ENCODE assay signal across 8 cellular contexts in the genomic region with DNA sequence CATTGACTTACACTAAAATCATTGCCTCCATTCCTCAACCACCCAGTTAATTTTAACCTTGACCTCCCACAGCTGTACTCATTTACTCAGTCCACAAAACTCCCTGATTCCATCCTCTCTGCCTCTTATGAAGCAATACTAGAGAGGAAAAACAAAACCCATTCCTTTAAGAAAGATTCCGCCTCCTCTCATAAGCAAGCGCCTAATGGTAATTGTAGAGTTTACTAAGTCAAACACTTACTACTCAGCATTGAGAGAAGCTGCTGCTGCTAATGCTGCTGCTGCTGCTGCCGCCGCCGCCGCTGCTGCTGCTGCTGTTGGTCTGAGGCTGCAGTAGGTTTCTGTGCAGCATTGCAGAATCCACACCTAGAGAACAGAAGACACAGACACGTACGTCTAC. TPM values are rescaled to one million over a fixed set of nuclear protein-coding genes. Genes with fewer than 3 reads are reported as not detected.
DNase-seq lines count a peak whose midpoint lies in the region; ATAC-seq and TF ChIP-seq lines count a peak whose summit lies in the region.

No MANE protein-coding gene starts in this region.

- no peaks in the 10 kb centered on the region for H3K27me3 ChIP-seq in kidney epithelial cell (ENCODE audit: control insufficient read depth, insufficient read depth, low read length)

- peak overlapping the region; percentile 58 for H3K4me3 ChIP-seq in kidney epithelial cell (ENCODE audit: low read depth, low read length)

- no peaks in the 10 kb centered on the region for H3K36me3 ChIP-seq in kidney epithelial cell (ENCODE audit: control insufficient read depth, insufficient read depth, low read length)

- DNase-seq in activated T-cell treated with anti-CD3 and anti-CD28 coated beads, Interleukin-2, amount 50 U/mL, for 1 hour = peak; percentile 31
- DNase-seq in activated T-cell treated with anti-CD3 and anti-CD28 coated beads for 4 hours = no peak
- peak; percentile 60 for DNase-seq in astrocyte of the hippocampus (ENCODE audit: low read depth, low spot score)
- peak; percentile 47 for DNase-seq in kidney epithelial cell (ENCODE audit: low read depth)
- DNase-seq in substantia nigra (lab: John Stamatoyannopoulos, UW) = peak in 35 of 49 donors; percentile 3 to 59 (median 25)
- DNase-seq in NCI-H2081 treated with DMSO at 0.1 percent for 48 hours (lab: John Stamatoyannopoulos, UW) = no peak
- no peak for DNase-seq in RKO (ENCODE audit: low spot score)

- TF ChIP-seq CTCF in kidney epithelial cell (IDR thresholded peaks at IDR 0.05; ENCODE audit: insufficient read depth, low read length, poor library complexity, severe bottlenecking) = no peak

- H3K27ac ChIP-seq in substantia nigra (ENCODE audit: low read depth, low read length, poor library complexity, severe bottlenecking) = peak overlapping the region; percentile 37

- no peak for ATAC-seq in GM21737 (IDR thresholded peaks at IDR 0.05; ENCODE audit: unreplicated experiment)

RNA-seq across cellular contexts. Expression of gene ADD3, which starts 2.1 kb away (rescaled TPM):
- total RNA-seq in kidney epithelial cell = 25.6 and 513 TPM in 2 replicates

Comparison
In these comparisons a context has a peak if more than half of its experiments do, and no peak if none do; other contexts are left out.
1. DNase-seq: peak in activated T-cell treated with anti-CD3 and anti-CD28 coated beads, Interleukin-2, amount 50 U/mL, for 1 hour (single experiment), astrocyte of the hippocampus (single experiment), kidney epithelial cell (single experiment) and substantia nigra (35 of 49); none in activated T-cell treated with anti-CD3 and anti-CD28 coated beads for 4 hours (single experiment), NCI-H2081 treated with DMSO at 0.1 percent for 48 hours (single experiment) and RKO (single experiment).